ENCODE assay signal across 1 cellular context in the genomic region with DNA sequence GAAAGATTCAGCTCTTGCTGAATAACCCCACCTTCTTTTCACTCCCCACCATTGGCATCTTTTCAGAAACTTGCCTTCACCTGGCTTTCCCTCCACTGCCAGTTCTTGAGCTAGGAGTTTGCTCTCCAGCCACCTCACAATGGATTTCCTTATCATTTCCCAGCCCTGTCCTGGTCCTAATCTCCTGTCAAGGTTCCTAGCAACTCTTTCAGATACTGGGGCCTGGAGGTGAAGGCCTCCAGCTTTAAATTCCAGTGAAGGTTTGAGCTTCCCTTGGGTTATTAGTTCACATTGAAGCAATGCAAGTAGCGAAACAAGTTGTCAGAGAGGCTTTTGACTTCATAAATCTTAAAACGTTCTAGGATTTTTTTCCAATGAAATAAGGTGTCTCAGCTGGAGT.
TF ChIP-seq lines count a peak whose summit lies in the region.

No MANE protein-coding gene starts in this region.

TF ChIP-seq in SK-N-SH, 30 proteins besides CTCF, POLR2A, EP300 and RAD21 (continued from another document):
- TF ChIP-seq, protein P1, sequence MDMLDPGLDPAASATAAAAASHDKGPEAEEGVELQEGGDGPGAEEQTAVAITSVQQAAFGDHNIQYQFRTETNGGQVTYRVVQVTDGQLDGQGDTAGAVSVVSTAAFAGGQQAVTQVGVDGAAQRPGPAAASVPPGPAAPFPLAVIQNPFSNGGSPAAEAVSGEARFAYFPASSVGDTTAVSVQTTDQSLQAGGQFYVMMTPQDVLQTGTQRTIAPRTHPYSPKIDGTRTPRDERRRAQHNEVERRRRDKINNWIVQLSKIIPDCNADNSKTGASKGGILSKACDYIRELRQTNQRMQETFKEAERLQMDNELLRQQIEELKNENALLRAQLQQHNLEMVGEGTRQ (IDR thresholded peaks at IDR 0.05; ENCODE audit: borderline replicate concordance, low read depth, low read length): no peak
